1 cellular context compared by ENCODE assay signal in the genomic region with DNA sequence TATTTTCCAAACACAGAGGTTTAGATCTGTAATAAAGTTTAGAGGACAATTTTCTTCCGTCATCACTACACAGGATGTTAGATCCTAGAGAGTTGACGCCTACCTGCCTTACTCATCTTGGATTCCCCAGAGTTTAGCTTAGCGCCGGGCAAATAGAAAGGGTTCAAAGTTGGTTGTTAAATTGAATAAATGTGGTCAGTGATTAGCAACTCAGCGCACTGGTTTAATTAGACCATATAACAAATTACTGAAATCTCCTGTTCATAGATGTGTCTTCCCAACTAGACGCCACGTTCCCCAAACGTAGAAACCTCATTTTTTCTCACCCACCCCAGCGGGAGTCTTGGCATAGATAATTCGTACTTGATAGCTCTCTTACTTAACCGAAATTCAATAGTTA.
A peak's percentile ranks its signal among the peaks of the same experiment; 100 is the strongest.
TF ChIP-seq lines count a peak whose summit lies in the region.

No MANE protein-coding gene starts in this region.

TF ChIP-seq in H1, 55 proteins besides CTCF, POLR2A, EP300 and RAD21:
- TF ChIP-seq TBP (IDR thresholded peaks at IDR 0.05; ENCODE audit: low read depth, low read length) (no peak), BACH1 (IDR thresholded peaks at IDR 0.05; ENCODE audit: low read length) (no peak), SIN3A (conservative IDR thresholded peaks at IDR 0.05 in 1 of 2, IDR thresholded peaks at IDR 0.05 in 1 of 2; ENCODE audit: low read depth in 1 of 2, low read length in 2 of 2) (0 out of 4 replicates have a peak, but pooled peaks of 1 of the 2 experiments have one; percentile 38), JUND (IDR thresholded peaks at IDR 0.05; ENCODE audit: low read length) (no peak)
- TF ChIP-seq, protein P1, sequence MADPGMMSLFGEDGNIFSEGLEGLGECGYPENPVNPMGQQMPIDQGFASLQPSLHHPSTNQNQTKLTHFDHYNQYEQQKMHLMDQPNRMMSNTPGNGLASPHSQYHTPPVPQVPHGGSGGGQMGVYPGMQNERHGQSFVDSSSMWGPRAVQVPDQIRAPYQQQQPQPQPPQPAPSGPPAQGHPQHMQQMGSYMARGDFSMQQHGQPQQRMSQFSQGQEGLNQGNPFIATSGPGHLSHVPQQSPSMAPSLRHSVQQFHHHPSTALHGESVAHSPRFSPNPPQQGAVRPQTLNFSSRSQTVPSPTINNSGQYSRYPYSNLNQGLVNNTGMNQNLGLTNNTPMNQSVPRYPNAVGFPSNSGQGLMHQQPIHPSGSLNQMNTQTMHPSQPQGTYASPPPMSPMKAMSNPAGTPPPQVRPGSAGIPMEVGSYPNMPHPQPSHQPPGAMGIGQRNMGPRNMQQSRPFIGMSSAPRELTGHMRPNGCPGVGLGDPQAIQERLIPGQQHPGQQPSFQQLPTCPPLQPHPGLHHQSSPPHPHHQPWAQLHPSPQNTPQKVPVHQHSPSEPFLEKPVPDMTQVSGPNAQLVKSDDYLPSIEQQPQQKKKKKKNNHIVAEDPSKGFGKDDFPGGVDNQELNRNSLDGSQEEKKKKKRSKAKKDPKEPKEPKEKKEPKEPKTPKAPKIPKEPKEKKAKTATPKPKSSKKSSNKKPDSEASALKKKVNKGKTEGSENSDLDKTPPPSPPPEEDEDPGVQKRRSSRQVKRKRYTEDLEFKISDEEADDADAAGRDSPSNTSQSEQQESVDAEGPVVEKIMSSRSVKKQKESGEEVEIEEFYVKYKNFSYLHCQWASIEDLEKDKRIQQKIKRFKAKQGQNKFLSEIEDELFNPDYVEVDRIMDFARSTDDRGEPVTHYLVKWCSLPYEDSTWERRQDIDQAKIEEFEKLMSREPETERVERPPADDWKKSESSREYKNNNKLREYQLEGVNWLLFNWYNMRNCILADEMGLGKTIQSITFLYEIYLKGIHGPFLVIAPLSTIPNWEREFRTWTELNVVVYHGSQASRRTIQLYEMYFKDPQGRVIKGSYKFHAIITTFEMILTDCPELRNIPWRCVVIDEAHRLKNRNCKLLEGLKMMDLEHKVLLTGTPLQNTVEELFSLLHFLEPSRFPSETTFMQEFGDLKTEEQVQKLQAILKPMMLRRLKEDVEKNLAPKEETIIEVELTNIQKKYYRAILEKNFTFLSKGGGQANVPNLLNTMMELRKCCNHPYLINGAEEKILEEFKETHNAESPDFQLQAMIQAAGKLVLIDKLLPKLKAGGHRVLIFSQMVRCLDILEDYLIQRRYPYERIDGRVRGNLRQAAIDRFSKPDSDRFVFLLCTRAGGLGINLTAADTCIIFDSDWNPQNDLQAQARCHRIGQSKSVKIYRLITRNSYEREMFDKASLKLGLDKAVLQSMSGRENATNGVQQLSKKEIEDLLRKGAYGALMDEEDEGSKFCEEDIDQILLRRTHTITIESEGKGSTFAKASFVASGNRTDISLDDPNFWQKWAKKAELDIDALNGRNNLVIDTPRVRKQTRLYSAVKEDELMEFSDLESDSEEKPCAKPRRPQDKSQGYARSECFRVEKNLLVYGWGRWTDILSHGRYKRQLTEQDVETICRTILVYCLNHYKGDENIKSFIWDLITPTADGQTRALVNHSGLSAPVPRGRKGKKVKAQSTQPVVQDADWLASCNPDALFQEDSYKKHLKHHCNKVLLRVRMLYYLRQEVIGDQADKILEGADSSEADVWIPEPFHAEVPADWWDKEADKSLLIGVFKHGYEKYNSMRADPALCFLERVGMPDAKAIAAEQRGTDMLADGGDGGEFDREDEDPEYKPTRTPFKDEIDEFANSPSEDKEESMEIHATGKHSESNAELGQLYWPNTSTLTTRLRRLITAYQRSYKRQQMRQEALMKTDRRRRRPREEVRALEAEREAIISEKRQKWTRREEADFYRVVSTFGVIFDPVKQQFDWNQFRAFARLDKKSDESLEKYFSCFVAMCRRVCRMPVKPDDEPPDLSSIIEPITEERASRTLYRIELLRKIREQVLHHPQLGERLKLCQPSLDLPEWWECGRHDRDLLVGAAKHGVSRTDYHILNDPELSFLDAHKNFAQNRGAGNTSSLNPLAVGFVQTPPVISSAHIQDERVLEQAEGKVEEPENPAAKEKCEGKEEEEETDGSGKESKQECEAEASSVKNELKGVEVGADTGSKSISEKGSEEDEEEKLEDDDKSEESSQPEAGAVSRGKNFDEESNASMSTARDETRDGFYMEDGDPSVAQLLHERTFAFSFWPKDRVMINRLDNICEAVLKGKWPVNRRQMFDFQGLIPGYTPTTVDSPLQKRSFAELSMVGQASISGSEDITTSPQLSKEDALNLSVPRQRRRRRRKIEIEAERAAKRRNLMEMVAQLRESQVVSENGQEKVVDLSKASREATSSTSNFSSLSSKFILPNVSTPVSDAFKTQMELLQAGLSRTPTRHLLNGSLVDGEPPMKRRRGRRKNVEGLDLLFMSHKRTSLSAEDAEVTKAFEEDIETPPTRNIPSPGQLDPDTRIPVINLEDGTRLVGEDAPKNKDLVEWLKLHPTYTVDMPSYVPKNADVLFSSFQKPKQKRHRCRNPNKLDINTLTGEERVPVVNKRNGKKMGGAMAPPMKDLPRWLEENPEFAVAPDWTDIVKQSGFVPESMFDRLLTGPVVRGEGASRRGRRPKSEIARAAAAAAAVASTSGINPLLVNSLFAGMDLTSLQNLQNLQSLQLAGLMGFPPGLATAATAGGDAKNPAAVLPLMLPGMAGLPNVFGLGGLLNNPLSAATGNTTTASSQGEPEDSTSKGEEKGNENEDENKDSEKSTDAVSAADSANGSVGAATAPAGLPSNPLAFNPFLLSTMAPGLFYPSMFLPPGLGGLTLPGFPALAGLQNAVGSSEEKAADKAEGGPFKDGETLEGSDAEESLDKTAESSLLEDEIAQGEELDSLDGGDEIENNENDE (IDR thresholded peaks at IDR 0.05; ENCODE audit: insufficient replicate concordance, low read length) = peak; percentile 37
